Comparison of ENCODE assay signal across 23 cellular contexts in genomic region chr9:76223749-76224340, GRCh38.
A peak's percentile ranks its signal among the peaks of the same experiment; 100 is the strongest.
DNase-seq lines count a peak whose midpoint lies in the region; ATAC-seq and TF ChIP-seq lines count a peak whose summit lies in the region.
"Had no signal": no experiment of that assay in that cellular context is flagged by ENCODE, and none has a peak within 500 bp of the region (broad histone marks: within the 10 kb centered on the region; RNA-seq: fewer than 3 reads in every experiment).

No MANE protein-coding gene starts in this region.

- no peak overlapping the region for H3K14ac ChIP-seq in IMR-90 (replicated peaks; ENCODE audit: low read depth, low read length)

- peak overlapping the region; percentile 16 for H2BK20ac ChIP-seq in IMR-90 (ENCODE audit: low read depth, low read length)

- H3K9ac ChIP-seq in IMR-90 (ENCODE audit: low read depth, low read length) (no peak overlapping the region), endodermal cell (ENCODE audit: extremely low read depth, low read length, poor library complexity, severe bottlenecking) (no peak overlapping the region), rectal smooth muscle tissue (ENCODE audit: low read length) (no peak overlapping the region), neural progenitor cell (no peak overlapping the region)

- H3F3A ChIP-seq in neural progenitor cell (ENCODE audit: low read depth): peaks cover 8% of the 10 kb centered on the region

- no peaks in the 10 kb centered on the region for H3K27me3 ChIP-seq in IMR-90 (ENCODE audit: control insufficient read depth, insufficient read depth, low read length)
- peaks cover 15% of the 10 kb centered on the region for H3K27me3 ChIP-seq in endodermal cell (ENCODE audit: control insufficient read depth, insufficient read depth, low read length, poor library complexity, severe bottlenecking)
- H3K27me3 ChIP-seq in left ventricle myocardium inferior (ENCODE audit: low read depth): peaks cover 10% of the 10 kb centered on the region
- no peaks in the 10 kb centered on the region for H3K27me3 ChIP-seq in rectal smooth muscle tissue (ENCODE audit: control insufficient read depth, insufficient read depth, low read length)
- no peaks in the 10 kb centered on the region for H3K27me3 ChIP-seq in neural progenitor cell
- H3K27me3 ChIP-seq: dorsolateral prefrontal cortex, pancreas had no signal

- H3K9me3 Mint-ChIP-seq in endodermal cell: no peaks in the 10 kb centered on the region
- H3K9me3 Mint-ChIP-seq in neural progenitor cell: no peaks in the 10 kb centered on the region
- H3K9me3 Mint-ChIP-seq: activated CD4-positive, alpha-beta T cell treated with anti-CD3 and anti-CD28 coated beads, Interleukin-2, amount 10 ng/mL, durations not matched to agents 7 days and 5 days; activated T-helper 2 cell treated with anti-CD3 and anti-CD28 coated beads, Interferon-gamma antibody, Interleukin-2, Interleukin-4, amounts not matched to agents 10 μg/mL and 5 μg/mL and 100 μg/mL, durations not matched to agents 14 hours and 24 hours and 36 hours; CD4-positive, alpha-beta T cell had no signal

- H4K91ac ChIP-seq in IMR-90 (ENCODE audit: insufficient read depth, low read depth, low read length): no peak overlapping the region

- in situ Hi-C loops in IMR-90 (cut with MboI; ENCODE audit: low sequenced_read_pairs): no loop called here

- peak overlapping the region; percentile 1; the same call in 1 of the 2 replicates for H4K5ac ChIP-seq in IMR-90 (ENCODE audit: low read depth, low read length)

- H3K36me3 ChIP-seq in IMR-90 (ENCODE audit: control insufficient read depth, insufficient read depth, low read length): no peaks in the 10 kb centered on the region
- no peaks in the 10 kb centered on the region for H3K36me3 ChIP-seq in endodermal cell (ENCODE audit: control insufficient read depth, insufficient read depth, low read length)
- H3K36me3 ChIP-seq in left ventricle myocardium inferior: no peaks in the 10 kb centered on the region
- H3K36me3 ChIP-seq in rectal smooth muscle tissue (ENCODE audit: control insufficient read depth, insufficient read depth, low read length): no peaks in the 10 kb centered on the region
- no peaks in the 10 kb centered on the region for H3K36me3 ChIP-seq in neural progenitor cell
- H3K36me3 ChIP-seq: pancreas had no signal

- no peak overlapping the region for H3K23ac ChIP-seq in IMR-90 (ENCODE audit: low read depth, low read length)

- H2BK5ac ChIP-seq in IMR-90 (ENCODE audit: low read depth, low read length, poor library complexity, severe bottlenecking): peak overlapping the region; percentile 78

- no peaks in the 10 kb centered on the region for H3K79me2 ChIP-seq in neural progenitor cell (ENCODE audit: low read depth)

- H3K4me1 Mint-ChIP-seq in endodermal cell: peaks cover 6% of the 10 kb centered on the region
- peaks cover 10% of the 10 kb centered on the region for H3K4me1 Mint-ChIP-seq in neural progenitor cell
- H3K4me1 Mint-ChIP-seq: activated CD4-positive, alpha-beta T cell treated with anti-CD3 and anti-CD28 coated beads, Interleukin-2, amount 10 ng/mL, durations not matched to agents 7 days and 5 days; activated naive CD8-positive, alpha-beta T cell treated with anti-CD3 and anti-CD28 coated beads, Interleukin-2, amount 10 ng/mL, durations not matched to agents 7 days and 5 days had no signal

- no peaks in the 10 kb centered on the region for H3K79me1 ChIP-seq in IMR-90 (ENCODE audit: low read depth in 1 of 2, low read length in 2 of 2)

- DNase-seq in IMR-90 (peak; percentile 77), endodermal cell (peak; percentile 1), left ventricle myocardium inferior (no peak), SW 1271 (lab: John Stamatoyannopoulos, UW) (no peak), neural progenitor cell (ENCODE audit: low spot score) (no peak)
- DNase-seq: activated CD4-positive, alpha-beta T cell treated with anti-CD3 and anti-CD28 coated beads, Interleukin-2, amount 10 ng/mL, durations not matched to agents 7 days and 5 days; activated naive CD8-positive, alpha-beta T cell treated with anti-CD3 and anti-CD28 coated beads, Interleukin-2, amount 10 ng/mL, durations not matched to agents 7 days and 5 days; CD4-positive, alpha-beta T cell; DMS153; dorsolateral prefrontal cortex; GDM1; GOT3; naive thymus-derived CD4-positive, alpha-beta T cell; NCI-H1694 treated with DMSO at 0.1 percent for 48 hours; pancreas; PC-3; stimulated activated naive CD4-positive, alpha-beta T cell; T-helper 2 cell had no signal

- no peaks in the 10 kb centered on the region for H3K36me3 Mint-ChIP-seq in endodermal cell (ENCODE audit: low read depth)
- H3K36me3 Mint-ChIP-seq in neural progenitor cell: no peaks in the 10 kb centered on the region
- H3K36me3 Mint-ChIP-seq: activated naive CD8-positive, alpha-beta T cell treated with anti-CD3 and anti-CD28 coated beads, Interleukin-2, amount 10 ng/mL, durations not matched to agents 7 days and 5 days; naive thymus-derived CD4-positive, alpha-beta T cell had no signal

- no peak overlapping the region for H2AK9ac ChIP-seq in IMR-90 (replicated peaks; ENCODE audit: low read depth, low read length, poor library complexity)

- peak overlapping the region in 1 of 2 experiments; percentile 16; a peak in 1 of 4 replicates for H4K8ac ChIP-seq in IMR-90 (ENCODE audit: low read depth in 2 of 2, low read length in 2 of 2)

- H3K56ac ChIP-seq in IMR-90 (ENCODE audit: extremely low read depth, insufficient read depth, low read length): no peak overlapping the region

- peak overlapping the region; percentile 34; the same call in 1 of the 2 replicates for H2BK120ac ChIP-seq in IMR-90 (ENCODE audit: low read depth, low read length)

- TF ChIP-seq POLR2A in IMR-90 (IDR thresholded peaks at IDR 0.05; ENCODE audit: low read depth, low read length): no peak

- POLR2A ChIA-PET in IMR-90 (lab: Charles Lee; ENCODE audit: unreplicated experiment): interaction anchor here (0.6 kb wide), 2 partner anchors 20 to 81 kb away, joined by 3 to 5 read pairs; no protein-coding TSS in a partner anchor

- H3K9me1 ChIP-seq in IMR-90 (ENCODE audit: insufficient read depth, low read length): no peaks in the 10 kb centered on the region

- no peak for TF ChIP-seq RAD21 in IMR-90 (IDR thresholded peaks at IDR 0.05; ENCODE audit: low read length)

- H3K4ac ChIP-seq in IMR-90 (ENCODE audit: low read depth, low read length): no peak overlapping the region; the same call in 1 of the 2 replicates

- H2AK5ac ChIP-seq in IMR-90 (ENCODE audit: low read depth, low read length): no peak overlapping the region

- CTCF ChIA-PET in IMR-90 (lab: Yijun Ruan, JAX): interaction anchor here (0.7 to 1.1 kb wide), 2 partner anchors 9 to 78 kb away, joined by 3 to 4 read pairs; no protein-coding TSS in a partner anchor

- peaks cover 4% of the 10 kb centered on the region for H3K27me3 Mint-ChIP-seq in endodermal cell (ENCODE audit: insufficient read depth)
- H3K27me3 Mint-ChIP-seq in neural progenitor cell (ENCODE audit: insufficient read depth, low read depth): no peaks in the 10 kb centered on the region
- H3K27me3 Mint-ChIP-seq: activated CD4-positive, alpha-beta T cell treated with anti-CD3 and anti-CD28 coated beads, Interleukin-2, amount 10 ng/mL, durations not matched to agents 7 days and 5 days; CD4-positive, alpha-beta T cell had no signal

- intact Hi-C loops in IMR-90 (cut with micrococcal nuclease): no loop called here
- intact Hi-C loops in left ventricle myocardium inferior (cut with micrococcal nuclease): no loop called here

- no CpG with 5 or more reads among the region's 3 CpGs for WGBS in IMR-90 (ENCODE audit: extremely low coverage in 2 of 2, insufficient read length in 1 of 2), 2 experiments
- WGBS in endodermal cell (ENCODE audit: insufficient coverage in 1 of 2, insufficient read length in 1 of 2), 2 experiments: 87 to 90% methylated on average over 3 of the region's 3 CpGs

- dilution Hi-C loops in IMR-90 (cut with HindIII; ENCODE audit: low sequenced_read_pairs, unreplicated experiment): no loop called here

- no peak overlapping the region for H2AFZ ChIP-seq in IMR-90 (replicated peaks; ENCODE audit: low read length, poor library complexity)
- H2AFZ ChIP-seq in neural progenitor cell (replicated peaks): no peak overlapping the region

- no peak overlapping the region for H3K27ac ChIP-seq in IMR-90 (ENCODE audit: insufficient read depth, low read length)
- no peak overlapping the region for H3K27ac ChIP-seq in endodermal cell (ENCODE audit: low read depth, low read length)
- H3K27ac ChIP-seq in left ventricle myocardium inferior (replicated peaks): peak overlapping the region; percentile 34
- peak overlapping the region; percentile 0 for H3K27ac ChIP-seq in rectal smooth muscle tissue (ENCODE audit: low read depth, low read length)
- no peak overlapping the region for H3K27ac ChIP-seq in neural progenitor cell
- H3K27ac ChIP-seq: dorsolateral prefrontal cortex, pancreas, VCaP had no signal

- ATAC-seq in IMR-90 (ENCODE audit: low read depth): peak; percentile 71
- no peak for ATAC-seq in HG03108 (IDR thresholded peaks at IDR 0.05; ENCODE audit: unreplicated experiment)
- no peak for ATAC-seq in GM21515 (IDR thresholded peaks at IDR 0.05; ENCODE audit: unreplicated experiment)
- ATAC-seq: naive thymus-derived CD4-positive, alpha-beta T cell; PC-3 had no signal

- H3K4me2 ChIP-seq in IMR-90 (ENCODE audit: low read depth, low read length) (no peak overlapping the region; the same call in 1 of the 2 replicates), neural progenitor cell (no peak overlapping the region)

- H3K27ac Mint-ChIP-seq in endodermal cell (no peak overlapping the region), neural progenitor cell (no peak overlapping the region)
- H3K27ac Mint-ChIP-seq: activated CD4-positive, alpha-beta T cell treated with anti-CD3 and anti-CD28 coated beads, Interleukin-2, amount 10 ng/mL, durations not matched to agents 7 days and 5 days; activated naive CD8-positive, alpha-beta T cell treated with anti-CD3 and anti-CD28 coated beads, Interleukin-2, amount 10 ng/mL, durations not matched to agents 7 days and 5 days; activated T-helper 2 cell treated with anti-CD3 and anti-CD28 coated beads, Interferon-gamma antibody, Interleukin-2, Interleukin-4, amounts not matched to agents 10 μg/mL and 5 μg/mL and 100 μg/mL, durations not matched to agents 14 hours and 24 hours and 36 hours; CD4-positive, alpha-beta T cell; naive thymus-derived CD4-positive, alpha-beta T cell had no signal

- H3K9me3 ChIP-seq in IMR-90 (ENCODE audit: control insufficient read depth, insufficient read depth, low read length): no peaks in the 10 kb centered on the region
- H3K9me3 ChIP-seq in endodermal cell (ENCODE audit: control insufficient read depth, low read length): no peaks in the 10 kb centered on the region
- H3K9me3 ChIP-seq in left ventricle myocardium inferior (replicated peaks): no peaks in the 10 kb centered on the region
- H3K9me3 ChIP-seq in neural progenitor cell (ENCODE audit: low read depth): no peaks in the 10 kb centered on the region
- H3K9me3 ChIP-seq: pancreas had no signal

- H3K4me3 ChIP-seq in IMR-90 (ENCODE audit: insufficient read depth, low read depth, low read length) (no peak overlapping the region), endodermal cell (ENCODE audit: low read length) (no peak overlapping the region), left ventricle myocardium inferior (no peak overlapping the region), rectal smooth muscle tissue (ENCODE audit: low read length) (no peak overlapping the region), neural progenitor cell (no peak overlapping the region)
- H3K4me3 ChIP-seq: dorsolateral prefrontal cortex, pancreas had no signal

- H4K20me1 ChIP-seq in IMR-90 (ENCODE audit: insufficient read depth, low read length): no peaks in the 10 kb centered on the region
- no peaks in the 10 kb centered on the region for H4K20me1 ChIP-seq in neural progenitor cell (ENCODE audit: low read depth)

- peak overlapping the region; percentile 63; the same call in 1 of the 2 replicates for H3K18ac ChIP-seq in IMR-90 (ENCODE audit: low read depth, low read length)

- TF ChIP-seq CTCF in IMR-90 (conservative IDR thresholded peaks at IDR 0.05; ENCODE audit: low read depth, low read length) (no peak), endodermal cell (conservative IDR thresholded peaks at IDR 0.05) (no peak), left ventricle myocardium inferior (IDR thresholded peaks at IDR 0.05; ENCODE audit: borderline replicate concordance) (no peak), neural progenitor cell (IDR thresholded peaks at IDR 0.05) (no peak)

- no peak overlapping the region for H3K4me3 Mint-ChIP-seq in endodermal cell
- no peak overlapping the region for H3K4me3 Mint-ChIP-seq in neural progenitor cell
- H3K4me3 Mint-ChIP-seq: activated CD4-positive, alpha-beta T cell treated with anti-CD3 and anti-CD28 coated beads, Interleukin-2, amount 10 ng/mL, durations not matched to agents 7 days and 5 days; activated naive CD8-positive, alpha-beta T cell treated with anti-CD3 and anti-CD28 coated beads, Interleukin-2, amount 10 ng/mL, durations not matched to agents 7 days and 5 days; CD4-positive, alpha-beta T cell; naive thymus-derived CD4-positive, alpha-beta T cell had no signal

- peaks cover 2% of the 10 kb centered on the region for H3K4me1 ChIP-seq in IMR-90 (ENCODE audit: control insufficient read depth, insufficient read depth, low read length)
- H3K4me1 ChIP-seq in endodermal cell (ENCODE audit: control insufficient read depth, insufficient read depth, low read length): peaks cover 5% of the 10 kb centered on the region
- H3K4me1 ChIP-seq in left ventricle myocardium inferior: no peaks in the 10 kb centered on the region
- no peaks in the 10 kb centered on the region for H3K4me1 ChIP-seq in rectal smooth muscle tissue (ENCODE audit: control insufficient read depth, insufficient read depth, low read length)
- H3K4me1 ChIP-seq in neural progenitor cell: peaks cover 9% of the 10 kb centered on the region
- H3K4me1 ChIP-seq: pancreas had no signal

- no TSS peak for BruUV-seq in IMR-90 (replicated peaks; lab: Mats Ljungman, UMichigan)

- no peak overlapping the region for H2BK15ac ChIP-seq in IMR-90 (ENCODE audit: low read depth, low read length)

Comparison
In these comparisons a context has a peak if more than half of its experiments do, and no peak if none do; other contexts are left out.
1. DNase-seq: peak in IMR-90 (single experiment) and endodermal cell (single experiment); none in left ventricle myocardium inferior (single experiment), SW 1271 (0 of 2) and neural progenitor cell (single experiment).
2. H3K27ac ChIP-seq: peak in left ventricle myocardium inferior (single experiment) and rectal smooth muscle tissue (single experiment); none in IMR-90 (single experiment), endodermal cell (single experiment) and neural progenitor cell (single experiment).